In genomic region chr5:3297852-3298251, GRCh38 we compare ENCODE assay signal across 28 cellular contexts.
"Had no signal": no experiment of that assay in that cellular context is flagged by ENCODE, and none has a peak within 500 bp of the region (broad histone marks: within the 10 kb centered on the region; RNA-seq: fewer than 3 reads in every experiment).

No MANE protein-coding gene starts in this region.

- H3K79me2 ChIP-seq: parathyroid adenoma had no signal

- H3K4me1 ChIP-seq: parathyroid adenoma, psoas muscle, right lobe of liver, sigmoid colon, stomach, thyroid gland, tibial nerve, upper lobe of left lung, uterus had no signal

- H3K9ac ChIP-seq: neural progenitor cell, parathyroid adenoma had no signal

- H3K9me3 Mint-ChIP-seq: neural progenitor cell; stimulated activated naive CD8-positive, alpha-beta T cell treated with anti-CD3 and anti-CD28 coated beads, Interleukin-15, Interleukin-2, amounts not matched to agents 100 ng/mL and 50 ng/mL, for 24 hours had no signal

- H3K36me3 ChIP-seq: neural progenitor cell, ovary, right lobe of liver, sigmoid colon, stomach, thoracic aorta, thyroid gland, tibial nerve, upper lobe of left lung, uterus had no signal

- H3K4me3 ChIP-seq: neural progenitor cell, ovary, psoas muscle, right lobe of liver, sigmoid colon, stomach, thoracic aorta, thyroid gland, tibial nerve, upper lobe of left lung, uterus had no signal

- H3K36me3 Mint-ChIP-seq: naive thymus-derived CD8-positive, alpha-beta T cell; natural killer cell treated with Interleukin-12 subunit alpha and Interleukin-12 subunit beta and Interleukin-15 and Interleukin-18, amount 100 ng/mL, for 72 hours; neural progenitor cell; stimulated activated effector memory CD8-positive, alpha-beta T cell treated with anti-CD3 and anti-CD28 coated beads, Interleukin-12 subunit alpha, Interleukin-12 subunit beta, amount 100 ng/mL, for 72 hours; stimulated activated naive B cell treated with anti-CD40 and anti-IgM and Interleukin-4, amounts not matched to agents 10 μg/mL and 1 μg/mL and 100 μg/mL, for 72 hours had no signal

- H3K27ac Mint-ChIP-seq: naive thymus-derived CD8-positive, alpha-beta T cell; natural killer cell treated with Interleukin-12 subunit alpha and Interleukin-12 subunit beta and Interleukin-15 and Interleukin-18, amount 100 ng/mL, for 72 hours; neural progenitor cell; progenitor cell of endocrine pancreas; stimulated activated effector memory CD8-positive, alpha-beta T cell treated with anti-CD3 and anti-CD28 coated beads, Interleukin-12 subunit alpha, Interleukin-12 subunit beta, amount 100 ng/mL, for 72 hours; stimulated activated naive B cell treated with anti-CD40 and anti-IgM and Interleukin-4, amounts not matched to agents 10 μg/mL and 1 μg/mL and 100 μg/mL, for 72 hours; stimulated activated naive CD8-positive, alpha-beta T cell treated with anti-CD3 and anti-CD28 coated beads, Interleukin-15, Interleukin-2, amounts not matched to agents 100 ng/mL and 50 ng/mL, for 24 hours had no signal

- DNase-seq: naive thymus-derived CD8-positive, alpha-beta T cell; occipital lobe; ovary; posterior cingulate gyrus; psoas muscle; right cardiac atrium; right lobe of liver; sigmoid colon; small intestine; stimulated activated CD4-positive, alpha-beta T cell treated with anti-CD3 and anti-CD28 coated beads, Interleukin-15, amount 100 ng/mL, for 24 hours; stimulated activated CD4-positive, alpha-beta T cell treated with anti-CD3 and anti-CD28 coated beads, Interleukin-2, amount 100 ng/mL, for 24 hours; stimulated activated CD4-positive, alpha-beta T cell treated with anti-CD3 and anti-CD28 coated beads, Interleukin-2, amount 100 ng/mL, for 48 hours; stimulated activated CD4-positive, alpha-beta T cell treated with anti-CD3 and anti-CD28 coated beads, Interleukin-4, amount 100 ng/mL, for 24 hours; stimulated activated naive B cell treated with anti-CD40 and anti-IgM and Interleukin-4, amounts not matched to agents 10 μg/mL and 1 μg/mL and 100 μg/mL, for 72 hours; stimulated activated naive CD4-positive, alpha-beta T cell treated with Interleukin-2 at 50 U/mL for 16 hours; stomach; thyroid gland; trophoblast cell; upper lobe of left lung; uterus had no signal

- H3K4me3 Mint-ChIP-seq: naive thymus-derived CD8-positive, alpha-beta T cell; natural killer cell treated with Interleukin-12 subunit alpha and Interleukin-12 subunit beta and Interleukin-15 and Interleukin-18, amount 100 ng/mL, for 72 hours; neural progenitor cell; stimulated activated effector memory CD8-positive, alpha-beta T cell treated with anti-CD3 and anti-CD28 coated beads, Interleukin-12 subunit alpha, Interleukin-12 subunit beta, amount 100 ng/mL, for 72 hours; stimulated activated naive B cell treated with anti-CD40 and anti-IgM and Interleukin-4, amounts not matched to agents 10 μg/mL and 1 μg/mL and 100 μg/mL, for 72 hours; stimulated activated naive CD8-positive, alpha-beta T cell treated with anti-CD3 and anti-CD28 coated beads, Interleukin-15, Interleukin-2, amounts not matched to agents 100 ng/mL and 50 ng/mL, for 24 hours had no signal

- H3K4me2 ChIP-seq: neural progenitor cell had no signal

- H3K27me3 ChIP-seq: neural progenitor cell, ovary, right lobe of liver, thyroid gland, tibial nerve, upper lobe of left lung, uterus had no signal

- H3K9me3 ChIP-seq: ovary, psoas muscle, right lobe of liver, sigmoid colon, stomach, thoracic aorta, thyroid gland, tibial nerve, upper lobe of left lung, uterus had no signal

- H3K4me1 Mint-ChIP-seq: naive thymus-derived CD8-positive, alpha-beta T cell; stimulated activated effector memory CD8-positive, alpha-beta T cell treated with anti-CD3 and anti-CD28 coated beads, Interleukin-12 subunit alpha, Interleukin-12 subunit beta, amount 100 ng/mL, for 72 hours; stimulated activated naive B cell treated with anti-CD40 and anti-IgM and Interleukin-4, amounts not matched to agents 10 μg/mL and 1 μg/mL and 100 μg/mL, for 72 hours had no signal

- H3K27ac ChIP-seq: neural progenitor cell, ovary, parathyroid adenoma, psoas muscle, right lobe of liver, sigmoid colon, stomach, thoracic aorta, thyroid gland, tibial nerve, upper lobe of left lung, uterus had no signal

- FAIRE-seq: small intestine had no signal

- H2AFZ ChIP-seq: neural progenitor cell, parathyroid adenoma had no signal
